Comparison of ENCODE assay signal across 25 cellular contexts in genomic region chr2:169485650-169486138, GRCh38. TPM values are rescaled to one million over a fixed set of nuclear protein-coding genes. Genes with fewer than 3 reads are reported as not detected.
"Had no signal": no experiment of that assay in that cellular context is flagged by ENCODE, and none has a peak within 500 bp of the region (broad histone marks: within the 10 kb centered on the region; RNA-seq: fewer than 3 reads in every experiment).

No MANE protein-coding gene starts in this region.

- DNase-seq: IMR-90, Karpas-422, KG1, MG63, NCI-H1092, NCI-H1105 treated with DMSO at 0.1 percent for 48 hours, NCI-H1417 treated with DMSO at 0.1 percent for 48 hours, NCI-H146, NCI-H1694 treated with DMSO at 0.1 percent for 48 hours, NCI-H1930, NCI-H2081 treated with DMSO at 0.1 percent for 48 hours, NCI-H2171, NCI-H226, NCI-H446, NCI-H510A, NCI-H69, NCI-H774, PC-3, Peyer's patch, SHP77 treated with DMSO at 0.1 percent for 48 hours, SJCRH30 had no signal

- H3K36me3 ChIP-seq: Peyer's patch, SJCRH30 had no signal

- H3K27me3 ChIP-seq: MG63, Peyer's patch, SJCRH30 had no signal

- H3K4me3 ChIP-seq: MG63, Peyer's patch, SJCRH30 had no signal

- ATAC-seq: PC-3, Right ventricle myocardium inferior, SK-N-SH treated with all-trans-retinoic acid at 6 μM for 48 hours had no signal

- H3K4me1 ChIP-seq: Peyer's patch, SJCRH30 had no signal

- H3K9me3 ChIP-seq: MG63, Peyer's patch, SJCRH30 had no signal

- H3K27ac ChIP-seq: Peyer's patch, SJCRH30 had no signal

RNA-seq across cellular contexts. Expression of gene KLHL41, which starts 23.8 kb away (rescaled TPM):
- total RNA-seq: HT1080, OCI-LY7 had no signal
